18 cellular contexts compared by ENCODE assay signal in genomic region chr11:103978588-103979580, GRCh38. TPM values are rescaled to one million over a fixed set of nuclear protein-coding genes. Genes with fewer than 3 reads are reported as not detected.
DNase-seq lines count a peak whose midpoint lies in the region; ATAC-seq, FAIRE-seq and TF ChIP-seq lines count a peak whose summit lies in the region.
"Had no signal": no experiment of that assay in that cellular context is flagged by ENCODE, and none has a peak within 500 bp of the region (broad histone marks: within the 10 kb centered on the region; RNA-seq: fewer than 3 reads in every experiment).

No MANE protein-coding gene starts in this region.

- CTCF ChIA-PET in GM10248 (lab: Yijun Ruan, JAX): interaction anchor here (0.8 to 2.5 kb wide), 6 partner anchors 9 to 45 kb away, joined by 3 to 8 read pairs (median 5); no protein-coding TSS in a partner anchor

- no peak overlapping the region for H3K27ac ChIP-seq in foreskin keratinocyte
- H3K27ac ChIP-seq: GM23248 had no signal

- POLR2A ChIA-PET in GM10248 (lab: Yijun Ruan, JAX): no interaction called here

- no peak for TF ChIP-seq CTCF in foreskin keratinocyte (conservative IDR thresholded peaks at IDR 0.05)
- no peak for TF ChIP-seq CTCF in GM10248 (IDR thresholded peaks at IDR 0.05; ENCODE audit: control extremely low read depth, extremely low read depth, low read depth, missing control alignments)

- no peaks in the 10 kb centered on the region for H3K27me3 ChIP-seq in foreskin keratinocyte

- peak; percentile 82 for DNase-seq in DMS53 treated with DMSO at 0.1 percent for 48 hours (lab: John Stamatoyannopoulos, UW; ENCODE audit: unreplicated experiment)
- peak; percentile 81 for DNase-seq in amniotic epithelial cell (ENCODE audit: low read depth)
- DNase-seq in foreskin keratinocyte: peak in 1 of 2 donors; percentile 40
- peak; percentile 78 for DNase-seq in renal cortical epithelial cell (ENCODE audit: low read depth)
- DNase-seq in GM19239 (ENCODE audit: insufficient read length, low spot score): no peak
- no peak for DNase-seq in GM10248 (ENCODE audit: extremely low spot score)
- no peak for DNase-seq in CD1c-positive myeloid dendritic cell (ENCODE audit: extremely low spot score)
- DNase-seq: AML-193, DMS79, GM23248, KG1, NCI-H1436, NCI-H2029, NCI-H524 had no signal

- FAIRE-seq in GM19239 (lab: Jason Lieb, UNC): no peak

- ATAC-seq in foreskin keratinocyte: peak; percentile 36
- ATAC-seq: HCT116, Panc1 had no signal

- H3K4me1 ChIP-seq in foreskin keratinocyte: no peaks in the 10 kb centered on the region

RNA-seq across cellular contexts. Expression of gene DDI1, which starts 57.6 kb away (rescaled TPM):
- total RNA-seq in foreskin keratinocyte: not detected in 2 replicates
- polyA plus RNA-seq in foreskin keratinocyte: not detected in 2 replicates
- not detected in 2 replicates for total RNA-seq in renal cortical epithelial cell
- total RNA-seq: GM23248, SK-MEL-5 had no signal
- polyA plus RNA-seq: CD14-positive monocyte, GM23248 had no signal

Comparison
In these comparisons a context has a peak if more than half of its experiments do, and no peak if none do; other contexts are left out.
1. DNase-seq: peak in DMS53 treated with DMSO at 0.1 percent for 48 hours (single experiment), amniotic epithelial cell (single experiment) and renal cortical epithelial cell (single experiment); none in GM19239 (single experiment), GM10248 (single experiment) and CD1c-positive myeloid dendritic cell (single experiment).